Comparison of ENCODE assay signal across 1 cellular context in genomic region chr1:116908266-116908665, GRCh38.
TF ChIP-seq lines count a peak whose summit lies in the region.

No MANE protein-coding gene starts in this region.

TF ChIP-seq in GM23338, 12 proteins besides CTCF, POLR2A, EP300 and RAD21 (continued from another document):
- no peak for TF ChIP-seq ZNF462 (CRISPR knock-in tag; IDR thresholded peaks at IDR 0.05)
- no peak for TF ChIP-seq JUNB (IDR thresholded peaks at IDR 0.05; ENCODE audit: unreplicated experiment)
- TF ChIP-seq ETS1 (IDR thresholded peaks at IDR 0.05), result no peak
- TF ChIP-seq ZNF331 (CRISPR knock-in tag; IDR thresholded peaks at IDR 0.05; ENCODE audit: low read depth), result no peak
- no peak for TF ChIP-seq STAT1 (IDR thresholded peaks at IDR 0.05; ENCODE audit: unreplicated experiment)
- TF ChIP-seq EZH2phosphoT487 (IDR thresholded peaks at IDR 0.05; ENCODE audit: unreplicated experiment), result no peak
- TF ChIP-seq REST (IDR thresholded peaks at IDR 0.05; ENCODE audit: unreplicated experiment), result no peak
- no peak for TF ChIP-seq ZNF114 (CRISPR knock-in tag; IDR thresholded peaks at IDR 0.05)
- no peak for TF ChIP-seq POLR2AphosphoS5 (IDR thresholded peaks at IDR 0.05; ENCODE audit: low read depth)
- TF ChIP-seq EZH2 (IDR thresholded peaks at IDR 0.05; ENCODE audit: low read depth, unreplicated experiment), result no peak
